In genomic region chr6:166775180-166775922, GRCh38 we compare ENCODE assay signal across 9 cellular contexts.
DNase-seq lines count a peak whose midpoint lies in the region; ATAC-seq, FAIRE-seq and TF ChIP-seq lines count a peak whose summit lies in the region.
"Had no signal": no experiment of that assay in that cellular context is flagged by ENCODE, and none has a peak within 500 bp of the region (broad histone marks: within the 10 kb centered on the region; RNA-seq: fewer than 3 reads in every experiment).

No MANE protein-coding gene starts in this region.

- H3K27me3 ChIP-seq in RWPE2 (ENCODE audit: insufficient read depth, poor library complexity, severe bottlenecking) (no peaks in the 10 kb centered on the region), gastroesophageal sphincter (no peaks in the 10 kb centered on the region), pancreas (no peaks in the 10 kb centered on the region), uterus (no peaks in the 10 kb centered on the region)
- H3K27me3 ChIP-seq: BLaER1 had no signal

- no peak overlapping the region for H3K27ac ChIP-seq in RWPE2 (ENCODE audit: poor library complexity, severe bottlenecking)
- H3K27ac ChIP-seq in gastroesophageal sphincter, result no peak overlapping the region
- H3K27ac ChIP-seq in pancreas, result no peak overlapping the region
- no peak overlapping the region for H3K27ac ChIP-seq in uterus
- H3K27ac ChIP-seq: BLaER1 had no signal

- ATAC-seq in RWPE2 (ENCODE audit: low read depth) (peak; percentile 66), gastroesophageal sphincter (peak; percentile 37), pancreas (peak; percentile 55 to 89 (median 82))

- peak; percentile 89 for TF ChIP-seq CTCF in RWPE2 (IDR thresholded peaks at IDR 0.05; ENCODE audit: poor library complexity, severe bottlenecking)
- TF ChIP-seq CTCF in gastroesophageal sphincter (IDR thresholded peaks at IDR 0.05), result peak; percentile 64 to 93 (median 79)
- TF ChIP-seq CTCF in pancreas (IDR thresholded peaks at IDR 0.05), result peak; percentile 70 to 88 (median 74)
- TF ChIP-seq CTCF in uterus (IDR thresholded peaks at IDR 0.05), result peak; percentile 64 to 85 (median 74)

- no peak for TF ChIP-seq EP300 in gastroesophageal sphincter (IDR thresholded peaks at IDR 0.05)

- intact Hi-C loops in pancreas (cut with DNase I), result loop anchor here in 2 of 3 donors (10.0 kb wide), 3 partner anchors 209 to 369 kb away; partner anchors contain the start of gene CEP43 (in 1 of the 2)
- intact Hi-C loops in uterus (cut with DNase I; ENCODE audit: low total_unique reads), result loop anchor here (10.0 kb wide), 1 partner anchor 369 kb away; no protein-coding TSS in a partner anchor

- WGBS in gastroesophageal sphincter (ENCODE audit: low coverage in 1 of 2), 2 donors, result 55 to 57% methylated on average over 5 to 9 of the region's 24 CpGs
- 38 to 44% methylated on average over 24 of the region's 24 CpGs for WGBS in pancreas, 2 donors

- no peak for FAIRE-seq in pancreas (lab: Jason Lieb, UNC)

- H3K36me3 ChIP-seq in RWPE2 (ENCODE audit: low read depth), result no peaks in the 10 kb centered on the region
- H3K36me3 ChIP-seq in gastroesophageal sphincter, result no peaks in the 10 kb centered on the region
- no peaks in the 10 kb centered on the region for H3K36me3 ChIP-seq in pancreas
- no peaks in the 10 kb centered on the region for H3K36me3 ChIP-seq in uterus
- H3K36me3 ChIP-seq: BLaER1 had no signal

- H3K4me1 ChIP-seq in RWPE2 (ENCODE audit: insufficient read depth, poor library complexity, severe bottlenecking) (no peaks in the 10 kb centered on the region), gastroesophageal sphincter (peaks cover 0 to 9% (median 0%) of the 10 kb centered on the region in 3 donors), pancreas (no peaks in the 10 kb centered on the region), uterus (no peaks in the 10 kb centered on the region)

- DNase-seq in NCI-H2081 (lab: John Stamatoyannopoulos, UW) (peak; percentile 43 to 53), NCI-H2081 treated with DMSO at 0.1 percent for 48 hours (lab: John Stamatoyannopoulos, UW) (no peak), KBM-7 (peak; percentile 71), RWPE2 (ENCODE audit: low spot score) (no peak), pancreas (peak in 3 of 6 donors; percentile 26 to 52 (median 31)), uterus (peak; percentile 42 to 53)
- peak; percentile 85 for DNase-seq in activated effector memory CD4-positive, alpha-beta T cell treated with anti-CD3 and anti-CD28 coated beads, Interleukin-2, amount 50 U/mL, for 16 hours

- TF ChIP-seq POLR2A in gastroesophageal sphincter (IDR thresholded peaks at IDR 0.05), result no peak
- TF ChIP-seq POLR2A in uterus (IDR thresholded peaks at IDR 0.05), result no peak

- in situ Hi-C loops in KBM-7 (cut with MboI; ENCODE audit: low pct_unique_long_range_greater_than_20kb, low sequenced_read_pairs), result no loop called here

- H3K4me3 ChIP-seq in RWPE2 (ENCODE audit: severe bottlenecking), result no peak overlapping the region
- H3K4me3 ChIP-seq in gastroesophageal sphincter, result no peak overlapping the region
- no peak overlapping the region for H3K4me3 ChIP-seq in pancreas
- H3K4me3 ChIP-seq in uterus, result no peak overlapping the region
- H3K4me3 ChIP-seq: BLaER1 had no signal

- H3K9me3 ChIP-seq in RWPE2 (ENCODE audit: severe bottlenecking) (no peaks in the 10 kb centered on the region), gastroesophageal sphincter (no peaks in the 10 kb centered on the region), pancreas (no peaks in the 10 kb centered on the region), uterus (no peaks in the 10 kb centered on the region)
- H3K9me3 ChIP-seq: BLaER1 had no signal

Comparison
In these comparisons a context has a peak if more than half of its experiments do, and no peak if none do; other contexts are left out.
1. DNase-seq: peak in NCI-H2081 (2 of 2), KBM-7 (single experiment), activated effector memory CD4-positive, alpha-beta T cell treated with anti-CD3 and anti-CD28 coated beads, Interleukin-2, amount 50 U/mL, for 16 hours (single experiment) and uterus (2 of 2); none in NCI-H2081 treated with DMSO at 0.1 percent for 48 hours (single experiment) and RWPE2 (single experiment).
2. Peak in every context shown above with its lines, with median percentiles within 50 percentile points of each other: ATAC-seq and CTCF ChIP-seq.